ENCODE assay signal across 13 cellular contexts in the genomic region with DNA sequence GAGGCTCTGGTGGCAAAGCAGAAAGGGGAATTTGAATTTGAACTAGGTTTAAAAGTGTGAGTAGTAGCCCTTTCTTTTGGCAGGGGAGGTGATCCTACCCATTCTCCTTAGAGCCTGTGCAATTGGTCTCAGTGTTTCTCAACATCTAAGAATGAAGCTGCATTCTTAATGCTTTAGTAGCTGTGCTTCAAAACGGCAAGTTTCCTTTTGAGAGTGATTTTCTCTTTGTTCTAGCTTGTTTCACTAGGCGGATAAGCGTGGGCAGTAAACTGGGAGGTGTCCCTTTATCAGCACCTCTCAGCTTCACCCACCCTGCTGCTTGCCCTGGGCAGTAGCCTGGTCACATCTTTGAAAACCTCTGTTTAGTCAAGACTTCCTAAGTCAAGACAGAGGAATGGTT. TPM values are rescaled to one million over a fixed set of nuclear protein-coding genes. Genes with fewer than 3 reads are reported as not detected.
DNase-seq lines count a peak whose midpoint lies in the region; ATAC-seq, FAIRE-seq and TF ChIP-seq lines count a peak whose summit lies in the region.
"Had no signal": no experiment of that assay in that cellular context is flagged by ENCODE, and none has a peak within 500 bp of the region (broad histone marks: within the 10 kb centered on the region; RNA-seq: fewer than 3 reads in every experiment).

No MANE protein-coding gene starts in this region.

- no peaks in the 10 kb centered on the region for H3K27me3 ChIP-seq in IMR-90 (ENCODE audit: control insufficient read depth, insufficient read depth, low read length)
- no peaks in the 10 kb centered on the region for H3K27me3 ChIP-seq in bronchial epithelial cell (ENCODE audit: control insufficient read depth, insufficient read depth, low read length)
- H3K27me3 ChIP-seq: right atrium auricular region had no signal

- BruUV-seq in IMR-90 (replicated peaks; lab: Mats Ljungman, UMichigan), result no TSS peak

- peak overlapping the region in 1 of 2 experiments; percentile 86; a peak in 3 of 4 replicates for H4K8ac ChIP-seq in IMR-90 (ENCODE audit: low read depth in 2 of 2, low read length in 2 of 2)

- intact Hi-C loops in IMR-90 (cut with micrococcal nuclease), result no loop called here

- peak overlapping the region; percentile 77 for H3K4ac ChIP-seq in IMR-90 (ENCODE audit: low read depth, low read length)

- H2AFZ ChIP-seq in IMR-90 (replicated peaks; ENCODE audit: low read length, poor library complexity), result no peak overlapping the region

- DNase-seq in ACHN, result peak; percentile 21
- peak; percentile 79 for DNase-seq in IMR-90
- peak; percentile 93 for DNase-seq in bronchial epithelial cell (ENCODE audit: low read depth)
- peak; percentile 63 for DNase-seq in kidney tubule cell (ENCODE audit: low spot score)
- DNase-seq in HPDE6-E6E7 (ENCODE audit: extremely low spot score), result no peak
- no peak for DNase-seq in DMS114 treated with DMSO at 0.1 percent for 48 hours (lab: John Stamatoyannopoulos, UW; ENCODE audit: unreplicated experiment)
- no peak for DNase-seq in NCI-H128 (lab: John Stamatoyannopoulos, UW; ENCODE audit: unreplicated experiment)
- DNase-seq: activated CD4-positive, alpha-beta T cell treated with anti-CD3 and anti-CD28 coated beads, Interleukin-2, amount 50 U/mL, for 1 hour; cortex of kidney; NCI-H1105; NCI-H69 had no signal

- no peak for TF ChIP-seq CTCF in IMR-90 (conservative IDR thresholded peaks at IDR 0.05; ENCODE audit: low read depth, low read length)
- no peak for TF ChIP-seq CTCF in bronchial epithelial cell (IDR thresholded peaks at IDR 0.05; ENCODE audit: insufficient read depth, low read length, severe bottlenecking)

- in situ Hi-C loops in ACHN (cut with HindIII; ENCODE audit: low pct_ligation_motif_present, low pct_unique_long_range_greater_than_20kb, low sequenced_read_pairs) (no loop called here), IMR-90 (cut with MboI; ENCODE audit: low sequenced_read_pairs) (no loop called here)

- peaks cover 15% of the 10 kb centered on the region for H3K9me1 ChIP-seq in IMR-90 (ENCODE audit: insufficient read depth, low read length)

- peak overlapping the region; percentile 74 for H3K27ac ChIP-seq in IMR-90 (ENCODE audit: insufficient read depth, low read length)
- H3K27ac ChIP-seq: right atrium auricular region had no signal

- H3K79me1 ChIP-seq in IMR-90 (ENCODE audit: low read depth in 1 of 2, low read length in 2 of 2), result peaks cover 0 to 17% of the 10 kb centered on the region in 2 experiments; a peak in 2 of 4 replicates

- H2BK20ac ChIP-seq in IMR-90 (ENCODE audit: low read depth, low read length), result peak overlapping the region; percentile 27; the same call in 1 of the 2 replicates

- CTCF ChIA-PET in IMR-90 (lab: Yijun Ruan, JAX), result interaction anchor here (0.6 to 0.9 kb wide), 2 partner anchors 14 to 138 kb away, joined by 3 read pairs; no protein-coding TSS in a partner anchor

- POLR2A ChIA-PET in IMR-90 (lab: Charles Lee; ENCODE audit: unreplicated experiment), result interaction anchor here (0.5 kb wide), 1 partner anchor 863 kb away, joined by 7 read pairs; no protein-coding TSS in a partner anchor

- no peak overlapping the region for H2AK9ac ChIP-seq in IMR-90 (replicated peaks; ENCODE audit: low read depth, low read length, poor library complexity)

- peak overlapping the region; percentile 85 for H2BK5ac ChIP-seq in IMR-90 (ENCODE audit: low read depth, low read length, poor library complexity, severe bottlenecking)

- peaks cover 38% of the 10 kb centered on the region for H3K4me1 ChIP-seq in IMR-90 (ENCODE audit: control insufficient read depth, insufficient read depth, low read length)

- no peak for TF ChIP-seq POLR2A in IMR-90 (IDR thresholded peaks at IDR 0.05; ENCODE audit: low read depth, low read length)

- peak; percentile 22 for ATAC-seq in IMR-90 (ENCODE audit: low read depth)
- no peak for ATAC-seq in GM18907 (IDR thresholded peaks at IDR 0.05; ENCODE audit: unreplicated experiment)

- H2BK15ac ChIP-seq in IMR-90 (ENCODE audit: low read depth, low read length), result peak overlapping the region; percentile 29; the same call in 1 of the 3 replicates

- peak overlapping the region; percentile 21 for H3K23ac ChIP-seq in IMR-90 (ENCODE audit: low read depth, low read length)

- H2AK5ac ChIP-seq in IMR-90 (ENCODE audit: low read depth, low read length), result peak overlapping the region; percentile 14; the same call in 1 of the 2 replicates

- H4K91ac ChIP-seq in IMR-90 (ENCODE audit: insufficient read depth, low read depth, low read length), result 0 out of 2 replicates have a peak overlapping the region, but pooled peaks have one; percentile 60

- H3K9ac ChIP-seq in IMR-90 (ENCODE audit: low read depth, low read length), result peak overlapping the region; percentile 46

- no peak for FAIRE-seq in bronchial epithelial cell (lab: Jason Lieb, UNC)

- H3K9me3 ChIP-seq in IMR-90 (ENCODE audit: control insufficient read depth, insufficient read depth, low read length), result no peaks in the 10 kb centered on the region
- H3K9me3 ChIP-seq: right atrium auricular region had no signal

- H3K36me3 ChIP-seq in IMR-90 (ENCODE audit: control insufficient read depth, insufficient read depth, low read length), result peaks cover 7% of the 10 kb centered on the region; the same call in 1 of the 2 replicates
- H3K36me3 ChIP-seq in bronchial epithelial cell (ENCODE audit: control insufficient read depth, insufficient read depth, low read length), result no peaks in the 10 kb centered on the region
- H3K36me3 ChIP-seq: right atrium auricular region had no signal

- H3K4me3 ChIP-seq in IMR-90 (ENCODE audit: insufficient read depth, low read depth, low read length) (peak overlapping the region; percentile 24; the same call in 1 of the 2 replicates), bronchial epithelial cell (ENCODE audit: low read depth, low read length) (no peak overlapping the region)
- H3K4me3 ChIP-seq: right atrium auricular region had no signal

- peak overlapping the region; percentile 65; the same call in 1 of the 2 replicates for H3K14ac ChIP-seq in IMR-90 (replicated peaks; ENCODE audit: low read depth, low read length)

- no peak for TF ChIP-seq RAD21 in IMR-90 (IDR thresholded peaks at IDR 0.05; ENCODE audit: low read length)

- H4K5ac ChIP-seq in IMR-90 (ENCODE audit: low read depth, low read length), result peak overlapping the region; percentile 65

- H4K20me1 ChIP-seq in IMR-90 (ENCODE audit: insufficient read depth, low read length), result peaks cover 96% of the 10 kb centered on the region

- dilution Hi-C loops in IMR-90 (cut with HindIII; ENCODE audit: low sequenced_read_pairs, unreplicated experiment), result no loop called here

- peak overlapping the region; percentile 86 for H3K4me2 ChIP-seq in IMR-90 (ENCODE audit: low read depth, low read length)

- no CpG with 5 or more reads among the region's 3 CpGs for WGBS in IMR-90 (ENCODE audit: extremely low coverage in 2 of 2, insufficient read length in 1 of 2), 2 experiments

- H3K56ac ChIP-seq in IMR-90 (ENCODE audit: extremely low read depth, insufficient read depth, low read length), result peak overlapping the region; percentile 35; the same call in 1 of the 2 replicates

- 0 out of 2 replicates have a peak overlapping the region, but pooled peaks have one; percentile 59 for H2BK120ac ChIP-seq in IMR-90 (ENCODE audit: low read depth, low read length)

- H3K18ac ChIP-seq in IMR-90 (ENCODE audit: low read depth, low read length), result peak overlapping the region; percentile 75

TF ChIP-seq in IMR-90, 13 proteins besides CTCF, POLR2A, EP300 and RAD21:
- TF ChIP-seq NFE2L2 (IDR thresholded peaks at IDR 0.05; ENCODE audit: low read depth, low read length) (no peak), CHD1 (IDR thresholded peaks at IDR 0.05; ENCODE audit: low read depth, low read length) (no peak), CEBPB (IDR thresholded peaks at IDR 0.05; ENCODE audit: low read depth, low read length) (peak; percentile 80), BHLHE40 (IDR thresholded peaks at IDR 0.05; ENCODE audit: low read depth, low read length) (no peak), RFX5 (IDR thresholded peaks at IDR 0.05; ENCODE audit: low read depth, low read length) (no peak), FOS (IDR thresholded peaks at IDR 0.05; ENCODE audit: low read depth, low read length) (no peak), SMC3 (IDR thresholded peaks at IDR 0.05; ENCODE audit: low read depth, low read length) (no peak)
- TF ChIP-seq, protein P1, sequence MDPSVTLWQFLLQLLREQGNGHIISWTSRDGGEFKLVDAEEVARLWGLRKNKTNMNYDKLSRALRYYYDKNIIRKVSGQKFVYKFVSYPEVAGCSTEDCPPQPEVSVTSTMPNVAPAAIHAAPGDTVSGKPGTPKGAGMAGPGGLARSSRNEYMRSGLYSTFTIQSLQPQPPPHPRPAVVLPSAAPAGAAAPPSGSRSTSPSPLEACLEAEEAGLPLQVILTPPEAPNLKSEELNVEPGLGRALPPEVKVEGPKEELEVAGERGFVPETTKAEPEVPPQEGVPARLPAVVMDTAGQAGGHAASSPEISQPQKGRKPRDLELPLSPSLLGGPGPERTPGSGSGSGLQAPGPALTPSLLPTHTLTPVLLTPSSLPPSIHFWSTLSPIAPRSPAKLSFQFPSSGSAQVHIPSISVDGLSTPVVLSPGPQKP (IDR thresholded peaks at IDR 0.05; ENCODE audit: borderline replicate concordance, low read depth, low read length), result no peak
- TF ChIP-seq, protein P2, sequence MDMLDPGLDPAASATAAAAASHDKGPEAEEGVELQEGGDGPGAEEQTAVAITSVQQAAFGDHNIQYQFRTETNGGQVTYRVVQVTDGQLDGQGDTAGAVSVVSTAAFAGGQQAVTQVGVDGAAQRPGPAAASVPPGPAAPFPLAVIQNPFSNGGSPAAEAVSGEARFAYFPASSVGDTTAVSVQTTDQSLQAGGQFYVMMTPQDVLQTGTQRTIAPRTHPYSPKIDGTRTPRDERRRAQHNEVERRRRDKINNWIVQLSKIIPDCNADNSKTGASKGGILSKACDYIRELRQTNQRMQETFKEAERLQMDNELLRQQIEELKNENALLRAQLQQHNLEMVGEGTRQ (IDR thresholded peaks at IDR 0.05; ENCODE audit: low read depth, low read length), result no peak
TF ChIP-seq in IMR-90: peak in this region for 1.

RNA-seq across cellular contexts. Expression of a gene that starts 6.7 kb away (rescaled TPM):
- 436 and 490 TPM in 2 replicates for total RNA-seq in IMR-90 (2012; rRNA removed)
- 285 and 316 TPM in 2 replicates for polyA plus RNA-seq in IMR-90 (2012; rRNA removed)
- polyA plus RNA-seq in IMR-90 (2012; cell fraction: cytosol; rRNA removed), result 203 and 263 TPM in 2 replicates
- 109 and 133 TPM in 2 replicates for polyA plus RNA-seq in IMR-90 (2012; cell fraction: nucleus; rRNA removed; ENCODE audit: low replicate concordance)
- 35.3 and 45.7 TPM in 2 replicates for total RNA-seq in bronchial epithelial cell

Comparison
In these comparisons a context has a peak if more than half of its experiments do, and no peak if none do; other contexts are left out.
1. DNase-seq: peak in ACHN (single experiment), IMR-90 (single experiment), bronchial epithelial cell (single experiment) and kidney tubule cell (single experiment); none in HPDE6-E6E7 (single experiment), DMS114 treated with DMSO at 0.1 percent for 48 hours (single experiment) and NCI-H128 (single experiment).